ENCODE assay signal across 11 cellular contexts in genomic region chr7:50330701-50331100, GRCh38. TPM values are rescaled to one million over a fixed set of nuclear protein-coding genes. Genes with fewer than 3 reads are reported as not detected.
DNase-seq lines count a peak whose midpoint lies in the region; ATAC-seq and TF ChIP-seq lines count a peak whose summit lies in the region.
"Had no signal": no experiment of that assay in that cellular context is flagged by ENCODE, and none has a peak within 500 bp of the region (broad histone marks: within the 10 kb centered on the region; RNA-seq: fewer than 3 reads in every experiment).

No MANE protein-coding gene starts in this region.

- H3K4me3 ChIP-seq in DND-41 (ENCODE audit: low read depth in 1 of 2, low read length in 2 of 2) = no peak overlapping the region
- H3K4me3 ChIP-seq in GM23338 = no peak overlapping the region
- H3K4me3 ChIP-seq in SU-DHL-6 (ENCODE audit: insufficient read depth, low read length, poor library complexity, severe bottlenecking) = no peak overlapping the region
- H3K4me3 ChIP-seq in naive thymus-derived CD4-positive, alpha-beta T cell (ENCODE audit: low read length) = peak overlapping the region; percentile 40

- H3K4me1 Mint-ChIP-seq in GM23338 (peaks cover 11% of the 10 kb centered on the region), endothelial cell (ENCODE audit: unreplicated experiment) (peaks cover 13% of the 10 kb centered on the region)
- peaks cover 0 to 69% (median 42%) of the 10 kb centered on the region in 7 donors for H3K4me1 Mint-ChIP-seq in naive thymus-derived CD4-positive, alpha-beta T cell

- H3K4me3 Mint-ChIP-seq in GM23338 (no peak overlapping the region), endothelial cell (ENCODE audit: unreplicated experiment) (no peak overlapping the region)
- peak overlapping the region in 1 of 10 donors; percentile 20 for H3K4me3 Mint-ChIP-seq in naive thymus-derived CD4-positive, alpha-beta T cell
- H3K4me3 Mint-ChIP-seq: HFFc6 had no signal

- no peaks in the 10 kb centered on the region for H3K9me3 ChIP-seq in DND-41 (ENCODE audit: insufficient read depth, low read length, severe bottlenecking)
- no peaks in the 10 kb centered on the region for H3K9me3 ChIP-seq in SU-DHL-6 (ENCODE audit: insufficient read depth, low read length)
- no peaks in the 10 kb centered on the region for H3K9me3 ChIP-seq in naive thymus-derived CD4-positive, alpha-beta T cell (ENCODE audit: control insufficient read depth in 2 of 3, low read length in 3 of 3)

- H3K9me3 Mint-ChIP-seq in GM23338 = no peaks in the 10 kb centered on the region
- no peaks in the 10 kb centered on the region for H3K9me3 Mint-ChIP-seq in naive thymus-derived CD4-positive, alpha-beta T cell
- no peaks in the 10 kb centered on the region for H3K9me3 Mint-ChIP-seq in endothelial cell (ENCODE audit: unreplicated experiment)
- H3K9me3 Mint-ChIP-seq: HFFc6 had no signal

- H3K27me3 Mint-ChIP-seq in GM23338 (ENCODE audit: insufficient read depth, low read depth, poor library complexity) = no peaks in the 10 kb centered on the region
- no peaks in the 10 kb centered on the region for H3K27me3 Mint-ChIP-seq in naive thymus-derived CD4-positive, alpha-beta T cell
- no peaks in the 10 kb centered on the region for H3K27me3 Mint-ChIP-seq in endothelial cell (ENCODE audit: unreplicated experiment)

- DNase-seq in DND-41 = no peak
- no peak for DNase-seq in GM23338 (ENCODE audit: low spot score)
- no peak for DNase-seq in naive thymus-derived CD4-positive, alpha-beta T cell
- no peak for DNase-seq in HT-29 (ENCODE audit: low spot score)
- no peak for DNase-seq in endothelial cell (ENCODE audit: low spot score)
- DNase-seq: HFFc6, NCI-H1694 treated with DMSO at 0.1 percent for 48 hours, NCI-H526, occipital lobe had no signal

- H3K79me2 ChIP-seq in DND-41 (ENCODE audit: insufficient read depth, low read length) (peaks cover 67% of the 10 kb centered on the region), GM23338 (replicated peaks; ENCODE audit: insufficient read depth) (no peaks in the 10 kb centered on the region), SU-DHL-6 (ENCODE audit: insufficient read depth, low read length) (peaks cover 78% of the 10 kb centered on the region)

- no peaks in the 10 kb centered on the region for H4K20me1 ChIP-seq in DND-41 (ENCODE audit: insufficient read depth, low read length)
- no peaks in the 10 kb centered on the region for H4K20me1 ChIP-seq in GM23338 (replicated peaks; ENCODE audit: insufficient read depth)
- H4K20me1 ChIP-seq in SU-DHL-6 (ENCODE audit: low read depth, low read length) = no peaks in the 10 kb centered on the region

- H3K9ac ChIP-seq in DND-41 (ENCODE audit: low read depth, low read length) (peak overlapping the region; percentile 66), SU-DHL-6 (ENCODE audit: low read length) (peak overlapping the region; percentile 41)

- no peaks in the 10 kb centered on the region for H3K9me2 ChIP-seq in GM23338 (ENCODE audit: insufficient read depth)
- no peaks in the 10 kb centered on the region for H3K9me2 ChIP-seq in SU-DHL-6 (replicated peaks; ENCODE audit: insufficient read depth, low read length)

- intact Hi-C loops in naive thymus-derived CD4-positive, alpha-beta T cell (cut with micrococcal nuclease) = loop anchor here in 1 of 2 donors (1.0 kb wide), 3 partner anchors 13 to 125 kb away; no protein-coding TSS in a partner anchor

- H3K36me3 ChIP-seq in DND-41 (ENCODE audit: insufficient read depth, low read length) (peaks cover 71% of the 10 kb centered on the region), GM23338 (ENCODE audit: insufficient read depth) (no peaks in the 10 kb centered on the region), SU-DHL-6 (ENCODE audit: low read length) (peaks cover 32% of the 10 kb centered on the region)
- peaks cover 11 to 26% (median 18%) of the 10 kb centered on the region in 3 experiments for H3K36me3 ChIP-seq in naive thymus-derived CD4-positive, alpha-beta T cell (ENCODE audit: control insufficient read depth in 2 of 3, insufficient read depth in 3 of 3, low read length in 3 of 3)

- TF ChIP-seq CTCF in DND-41 (IDR thresholded peaks at IDR 0.05; ENCODE audit: borderline replicate concordance, extremely low read depth, low read length, poor library complexity, severe bottlenecking) (no peak), GM23338 (conservative IDR thresholded peaks at IDR 0.05; ENCODE audit: low read depth in 2 of 2) (no peak), SU-DHL-6 (IDR thresholded peaks at IDR 0.05; ENCODE audit: insufficient read depth, low read length, poor library complexity, severe bottlenecking) (no peak), endothelial cell (IDR thresholded peaks at IDR 0.05; ENCODE audit: unreplicated experiment) (no peak)

- H3K27me3 ChIP-seq in DND-41 (ENCODE audit: insufficient read depth, low read length, poor library complexity) = no peaks in the 10 kb centered on the region
- no peaks in the 10 kb centered on the region for H3K27me3 ChIP-seq in GM23338 (ENCODE audit: insufficient read depth)
- H3K27me3 ChIP-seq in SU-DHL-6 (ENCODE audit: low read length) = no peaks in the 10 kb centered on the region
- no peaks in the 10 kb centered on the region for H3K27me3 ChIP-seq in naive thymus-derived CD4-positive, alpha-beta T cell (ENCODE audit: control insufficient read depth in 2 of 2, insufficient read depth in 2 of 2, low read length in 2 of 2)

- POLR2A ChIA-PET in naive thymus-derived CD4-positive, alpha-beta T cell (lab: Charles Lee) = interaction anchor here (0.9 to 44.3 kb wide), 7 partner anchors 18 to 124 kb away, joined by 3 to 2368 read pairs (median 9); partner anchors contain the start of gene IKZF1

- H2AFZ ChIP-seq in DND-41 (ENCODE audit: low read depth, low read length) = no peak overlapping the region
- H2AFZ ChIP-seq in GM23338 = peak overlapping the region; percentile 35; the same call in 1 of the 2 replicates
- H2AFZ ChIP-seq in SU-DHL-6 (ENCODE audit: low read depth, low read length, severe bottlenecking) = no peak overlapping the region

- H3K27ac Mint-ChIP-seq in GM23338 = no peak overlapping the region
- H3K27ac Mint-ChIP-seq in naive thymus-derived CD4-positive, alpha-beta T cell = no peak overlapping the region
- no peak overlapping the region for H3K27ac Mint-ChIP-seq in endothelial cell (ENCODE audit: unreplicated experiment)
- H3K27ac Mint-ChIP-seq: HFFc6 had no signal

- H3K36me3 Mint-ChIP-seq in GM23338 (ENCODE audit: low read depth) (no peaks in the 10 kb centered on the region), endothelial cell (ENCODE audit: low read depth, unreplicated experiment) (no peaks in the 10 kb centered on the region)
- peaks cover 7 to 48% (median 44%) of the 10 kb centered on the region in 5 donors for H3K36me3 Mint-ChIP-seq in naive thymus-derived CD4-positive, alpha-beta T cell

- ATAC-seq in DND-41 (ENCODE audit: insufficient read depth, low read depth) = no peak
- no peak for ATAC-seq in GM23338
- no peak for ATAC-seq in naive thymus-derived CD4-positive, alpha-beta T cell
- no peak for ATAC-seq in HG03460 (IDR thresholded peaks at IDR 0.05; ENCODE audit: unreplicated experiment)

- H3K4me1 ChIP-seq in DND-41 (ENCODE audit: insufficient read depth, low read length) (peaks cover 89% of the 10 kb centered on the region), GM23338 (ENCODE audit: insufficient read depth) (0 out of 2 replicates have a peak, but pooled peaks cover 5% of the 10 kb centered on the region)
- peaks cover 91 to 94% of the 10 kb centered on the region in 2 donors for H3K4me1 ChIP-seq in naive thymus-derived CD4-positive, alpha-beta T cell (ENCODE audit: control insufficient read depth in 2 of 2, insufficient read depth in 2 of 2, low read length in 2 of 2)

- H3K27ac ChIP-seq in DND-41 (ENCODE audit: low read length) = peak overlapping the region; percentile 98
- H3K27ac ChIP-seq in GM23338 (ENCODE audit: low read depth) = no peak overlapping the region
- H3K27ac ChIP-seq in SU-DHL-6 (ENCODE audit: low read depth, low read length) = peak overlapping the region; percentile 83
- peak overlapping the region; percentile 93 for H3K27ac ChIP-seq in naive thymus-derived CD4-positive, alpha-beta T cell (ENCODE audit: low read depth, low read length)

- H3K4me2 ChIP-seq in DND-41 (ENCODE audit: insufficient read depth, low read length) (peak overlapping the region; percentile 64), GM23338 (no peak overlapping the region), SU-DHL-6 (ENCODE audit: low read depth, low read length, poor library complexity, severe bottlenecking) (peak overlapping the region; percentile 63)

- CTCF ChIA-PET in naive thymus-derived CD4-positive, alpha-beta T cell (lab: Charles Lee) = interaction anchor here (0.6 to 2.0 kb wide), 7 partner anchors 12 to 125 kb away, joined by 3 to 8 read pairs (median 5); no protein-coding TSS in a partner anchor

- H3F3A ChIP-seq in GM23338 (replicated peaks; ENCODE audit: low read depth) (no peaks in the 10 kb centered on the region), SU-DHL-6 (ENCODE audit: insufficient read depth) (peaks cover 86% of the 10 kb centered on the region)

RNA-seq across cellular contexts. Expression of gene IKZF1, which starts 26.2 kb away (rescaled TPM):
- total RNA-seq in GM23338 (2014; rRNA removed; shearing (Covaris generic)) = 0.43 and 1.8 TPM in 2 replicates
- 0.45 and 0.57 TPM in 2 replicates for polyA plus RNA-seq in GM23338 (2016; fragmentation: Nextera tagmentation; extraction: Ambion mirVana)
- total RNA-seq in naive thymus-derived CD4-positive, alpha-beta T cell = 100 to 1,000 TPM; 388 to 548 (median 463) TPM
- polyA plus RNA-seq in naive thymus-derived CD4-positive, alpha-beta T cell = 100 to 1,000 TPM; 258 to 318 TPM
- not detected in 2 replicates for total RNA-seq in HT-29 (2014; rRNA removed; shearing (Covaris generic))
- total RNA-seq in endothelial cell (ENCODE audit: unreplicated experiment) = 3.1 TPM
- total RNA-seq: HFFc6 had no signal

Comparison
In these comparisons a context has a peak if more than half of its experiments do, and no peak if none do; other contexts are left out.
1. RNA of gene IKZF1, which starts 26.2 kb away (total RNA-seq): 388 to 548 TPM in naive thymus-derived CD4-positive, alpha-beta T cell; 3.1 TPM in endothelial cell (single experiment), 0.43 to 1.8 TPM in GM23338 and not detected in HT-29; every median in the first group is over 10 times any median in the second.